20 cellular contexts compared by ENCODE assay signal in the genomic region with DNA sequence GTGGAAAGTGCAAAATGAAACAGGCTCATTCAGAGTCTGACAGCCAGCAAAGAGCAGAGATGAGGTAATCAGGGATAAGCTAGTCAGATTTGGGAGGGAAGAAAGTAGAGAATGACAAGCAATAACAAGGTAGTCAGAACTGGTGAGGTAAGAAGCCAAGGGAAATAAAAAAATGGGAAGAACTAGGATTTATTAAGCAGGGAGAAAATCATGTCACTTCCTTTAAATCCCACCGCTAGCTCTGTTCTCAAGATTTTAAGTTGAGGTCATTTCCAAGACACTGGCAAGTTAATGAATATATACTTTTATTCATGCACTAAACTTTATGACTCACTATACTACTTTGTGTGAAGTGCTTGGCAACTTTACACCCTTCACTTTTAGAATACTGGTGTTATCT.
"Had no signal": no experiment of that assay in that cellular context is flagged by ENCODE, and none has a peak within 500 bp of the region (broad histone marks: within the 10 kb centered on the region; RNA-seq: fewer than 3 reads in every experiment).

No MANE protein-coding gene starts in this region.

- H3K27ac ChIP-seq: ascending aorta, esophagus muscularis mucosa, left ventricle myocardium inferior, pancreas, right lobe of liver, suprapubic skin, vagina had no signal

- H3K27me3 ChIP-seq: ascending aorta, esophagus muscularis mucosa, pancreas, right lobe of liver, suprapubic skin, vagina had no signal

- ATAC-seq: activated T-cell treated with anti-CD3 and anti-CD28 coated beads, Interleukin-2, amount 50 U/mL, for 72 hours; naive thymus-derived CD4-positive, alpha-beta T cell; pancreas; right lobe of liver; stimulated activated naive CD8-positive, alpha-beta T cell treated with anti-CD3 and anti-CD28 coated beads, Interleukin-15, amount 100 ng/mL, for 72 hours had no signal

- H3K27ac Mint-ChIP-seq: activated T-cell treated with anti-CD3 and anti-CD28 coated beads, Interleukin-2, amount 50 U/mL, for 72 hours; naive thymus-derived CD4-positive, alpha-beta T cell; stimulated activated naive CD8-positive, alpha-beta T cell treated with anti-CD3 and anti-CD28 coated beads, Interleukin-15, amount 100 ng/mL, for 72 hours; T-helper 2 cell treated with Interferon-gamma antibody and Interleukin-4, amounts not matched to agents 5 μg/mL and 100 μg/mL, for 36 hours had no signal

- H3K4me3 ChIP-seq: ascending aorta, esophagus muscularis mucosa, left ventricle myocardium inferior, pancreas, right lobe of liver, suprapubic skin, vagina had no signal

- H3K4me1 Mint-ChIP-seq: naive thymus-derived CD4-positive, alpha-beta T cell; stimulated activated naive CD8-positive, alpha-beta T cell treated with anti-CD3 and anti-CD28 coated beads, Interleukin-15, amount 100 ng/mL, for 72 hours had no signal

- H3K36me3 ChIP-seq: ascending aorta, esophagus muscularis mucosa, left ventricle myocardium inferior, pancreas, right lobe of liver, suprapubic skin, vagina had no signal

- H3K9me3 ChIP-seq: ascending aorta, esophagus muscularis mucosa, left ventricle myocardium inferior, pancreas, right lobe of liver, suprapubic skin, vagina had no signal

- DNase-seq: activated CD4-positive, alpha-beta T cell treated with anti-CD3 and anti-CD28 coated beads, Interleukin-2, amount 50 U/mL, for 4 hours; activated effector memory CD4-positive, alpha-beta T cell treated with anti-CD3 and anti-CD28 coated beads, Interleukin-2, amount 50 U/mL, for 16 hours; activated naive CD4-positive, alpha-beta T cell treated with anti-CD3 and anti-CD28 coated beads, Interleukin-2, amount 50 U/mL, for 16 hours; activated T-cell treated with anti-CD3 and anti-CD28 coated beads, Interleukin-2, amount 50 U/mL, for 72 hours; effector CD4-positive, alpha-beta T cell; left ventricle myocardium inferior; mammary epithelial cell; naive thymus-derived CD4-positive, alpha-beta T cell; pancreas; right lobe of liver; small intestine; stimulated activated CD4-positive, alpha-beta T cell treated with anti-CD3 and anti-CD28 coated beads, Interleukin-15, amount 100 ng/mL, for 24 hours; stimulated activated CD4-positive, alpha-beta T cell treated with anti-CD3 and anti-CD28 coated beads, Interleukin-2, amount 100 ng/mL, for 48 hours; stimulated activated naive CD8-positive, alpha-beta T cell treated with anti-CD3 and anti-CD28 coated beads, Interleukin-15, amount 100 ng/mL, for 72 hours; trophoblast cell had no signal

- H3K9me3 Mint-ChIP-seq: stimulated activated naive CD8-positive, alpha-beta T cell treated with anti-CD3 and anti-CD28 coated beads, Interleukin-15, amount 100 ng/mL, for 72 hours; T-helper 2 cell treated with Interferon-gamma antibody and Interleukin-4, amounts not matched to agents 5 μg/mL and 100 μg/mL, for 36 hours had no signal

- H3K27me3 Mint-ChIP-seq: naive thymus-derived CD4-positive, alpha-beta T cell; stimulated activated naive CD8-positive, alpha-beta T cell treated with anti-CD3 and anti-CD28 coated beads, Interleukin-15, amount 100 ng/mL, for 72 hours had no signal

- H3K4me1 ChIP-seq: ascending aorta, esophagus muscularis mucosa, left ventricle myocardium inferior, pancreas, right lobe of liver, suprapubic skin, vagina had no signal

- H3K36me3 Mint-ChIP-seq: naive thymus-derived CD4-positive, alpha-beta T cell had no signal

- H3K4me3 Mint-ChIP-seq: activated T-cell treated with anti-CD3 and anti-CD28 coated beads, Interleukin-2, amount 50 U/mL, for 72 hours; naive thymus-derived CD4-positive, alpha-beta T cell; stimulated activated naive CD8-positive, alpha-beta T cell treated with anti-CD3 and anti-CD28 coated beads, Interleukin-15, amount 100 ng/mL, for 72 hours; T-helper 2 cell treated with Interferon-gamma antibody and Interleukin-4, amounts not matched to agents 5 μg/mL and 100 μg/mL, for 36 hours had no signal
